Comparison of ENCODE assay signal across 9 cellular contexts in genomic region chr2:121888189-121888557, GRCh38.
DNase-seq lines count a peak whose midpoint lies in the region; ATAC-seq and TF ChIP-seq lines count a peak whose summit lies in the region.
"Had no signal": no experiment of that assay in that cellular context is flagged by ENCODE, and none has a peak within 500 bp of the region (broad histone marks: within the 10 kb centered on the region; RNA-seq: fewer than 3 reads in every experiment).

No MANE protein-coding gene starts in this region.

- no peaks in the 10 kb centered on the region for H3K27me3 ChIP-seq in left ventricle myocardium inferior (ENCODE audit: low read depth)
- no peaks in the 10 kb centered on the region for H3K27me3 ChIP-seq in SU-DHL-6 (ENCODE audit: low read length)

- no peaks in the 10 kb centered on the region for H3K9me3 ChIP-seq in left ventricle myocardium inferior (replicated peaks)
- no peaks in the 10 kb centered on the region for H3K9me3 ChIP-seq in SU-DHL-6 (ENCODE audit: insufficient read depth, low read length)

- peaks cover 10% of the 10 kb centered on the region for H3K9me3 Mint-ChIP-seq in neural crest cell
- H3K9me3 Mint-ChIP-seq: activated naive CD4-positive, alpha-beta T cell treated with anti-CD3 and anti-CD28 coated beads, Interleukin-2, amount 50 U/mL, for 72 hours had no signal

- no peak overlapping the region for H3K4me3 Mint-ChIP-seq in neural crest cell

- no peaks in the 10 kb centered on the region for H3F3A ChIP-seq in SU-DHL-6 (ENCODE audit: insufficient read depth)

- H3K27ac Mint-ChIP-seq in neural crest cell (ENCODE audit: unreplicated experiment): peak overlapping the region; percentile 66
- H3K27ac Mint-ChIP-seq: activated naive CD4-positive, alpha-beta T cell treated with anti-CD3 and anti-CD28 coated beads, Interleukin-2, amount 50 U/mL, for 72 hours had no signal

- H3K27ac ChIP-seq in left ventricle myocardium inferior (replicated peaks) (no peak overlapping the region), SU-DHL-6 (ENCODE audit: low read depth, low read length) (no peak overlapping the region)

- intact Hi-C loops in left ventricle myocardium inferior (cut with micrococcal nuclease) (no loop called here), left ventricle myocardium superior (cut with micrococcal nuclease) (no loop called here)

- ATAC-seq in left ventricle myocardium superior (no peak), HG02870 (IDR thresholded peaks at IDR 0.05; ENCODE audit: unreplicated experiment) (peak; percentile 88)

- H3K4me1 ChIP-seq in left ventricle myocardium inferior: no peaks in the 10 kb centered on the region

- H2AFZ ChIP-seq in SU-DHL-6 (ENCODE audit: low read depth, low read length, severe bottlenecking): no peak overlapping the region

- TF ChIP-seq CTCF in left ventricle myocardium inferior (IDR thresholded peaks at IDR 0.05; ENCODE audit: borderline replicate concordance) (peak; percentile 30), SU-DHL-6 (IDR thresholded peaks at IDR 0.05; ENCODE audit: insufficient read depth, low read length, poor library complexity, severe bottlenecking) (peak; percentile 17), neural crest cell (conservative IDR thresholded peaks at IDR 0.05) (peak; percentile 59)

- H3K27me3 Mint-ChIP-seq in neural crest cell (ENCODE audit: low read depth): no peaks in the 10 kb centered on the region

- H3K79me2 ChIP-seq in SU-DHL-6 (ENCODE audit: insufficient read depth, low read length): no peaks in the 10 kb centered on the region

- DNase-seq in left ventricle myocardium inferior (no peak), left ventricle myocardium superior (no peak), neural crest cell (ENCODE audit: low read depth, low spot score) (no peak), NCI-H1417 treated with DMSO at 0.1 percent for 48 hours (lab: John Stamatoyannopoulos, UW) (no peak), NCI-H1930 (lab: John Stamatoyannopoulos, UW) (no peak), occipital lobe (lab: John Stamatoyannopoulos, UW) (no peak)

- no peaks in the 10 kb centered on the region for H3K9me2 ChIP-seq in SU-DHL-6 (replicated peaks; ENCODE audit: insufficient read depth, low read length)

- no peak overlapping the region for H3K9ac ChIP-seq in SU-DHL-6 (ENCODE audit: low read length)

- peaks cover 61% of the 10 kb centered on the region for H3K4me1 Mint-ChIP-seq in neural crest cell

- H3K36me3 ChIP-seq in left ventricle myocardium inferior (no peaks in the 10 kb centered on the region), SU-DHL-6 (ENCODE audit: low read length) (no peaks in the 10 kb centered on the region)

- no peaks in the 10 kb centered on the region for H4K20me1 ChIP-seq in SU-DHL-6 (ENCODE audit: low read depth, low read length)

- H3K4me3 ChIP-seq in left ventricle myocardium inferior (no peak overlapping the region), SU-DHL-6 (ENCODE audit: insufficient read depth, low read length, poor library complexity, severe bottlenecking) (no peak overlapping the region)

- H3K4me2 ChIP-seq in SU-DHL-6 (ENCODE audit: low read depth, low read length, poor library complexity, severe bottlenecking): no peak overlapping the region

- peaks cover 10% of the 10 kb centered on the region for H3K36me3 Mint-ChIP-seq in neural crest cell (ENCODE audit: low read depth)
- H3K36me3 Mint-ChIP-seq: activated naive CD4-positive, alpha-beta T cell treated with anti-CD3 and anti-CD28 coated beads, Interleukin-2, amount 50 U/mL, for 72 hours had no signal
